ENCODE assay signal across 1 cellular context in genomic region chr13:102220681-102221228, GRCh38.
TF ChIP-seq lines count a peak whose summit lies in the region.

No MANE protein-coding gene starts in this region.

TF ChIP-seq in GM23338, 12 proteins besides CTCF, POLR2A, EP300 and RAD21 (continued from another document):
- TF ChIP-seq ZNF462 (CRISPR knock-in tag; IDR thresholded peaks at IDR 0.05), result no peak
- TF ChIP-seq ZNF331 (CRISPR knock-in tag; IDR thresholded peaks at IDR 0.05; ENCODE audit: low read depth), result no peak
- no peak for TF ChIP-seq STAT1 (IDR thresholded peaks at IDR 0.05; ENCODE audit: unreplicated experiment)
